In the genomic region with DNA sequence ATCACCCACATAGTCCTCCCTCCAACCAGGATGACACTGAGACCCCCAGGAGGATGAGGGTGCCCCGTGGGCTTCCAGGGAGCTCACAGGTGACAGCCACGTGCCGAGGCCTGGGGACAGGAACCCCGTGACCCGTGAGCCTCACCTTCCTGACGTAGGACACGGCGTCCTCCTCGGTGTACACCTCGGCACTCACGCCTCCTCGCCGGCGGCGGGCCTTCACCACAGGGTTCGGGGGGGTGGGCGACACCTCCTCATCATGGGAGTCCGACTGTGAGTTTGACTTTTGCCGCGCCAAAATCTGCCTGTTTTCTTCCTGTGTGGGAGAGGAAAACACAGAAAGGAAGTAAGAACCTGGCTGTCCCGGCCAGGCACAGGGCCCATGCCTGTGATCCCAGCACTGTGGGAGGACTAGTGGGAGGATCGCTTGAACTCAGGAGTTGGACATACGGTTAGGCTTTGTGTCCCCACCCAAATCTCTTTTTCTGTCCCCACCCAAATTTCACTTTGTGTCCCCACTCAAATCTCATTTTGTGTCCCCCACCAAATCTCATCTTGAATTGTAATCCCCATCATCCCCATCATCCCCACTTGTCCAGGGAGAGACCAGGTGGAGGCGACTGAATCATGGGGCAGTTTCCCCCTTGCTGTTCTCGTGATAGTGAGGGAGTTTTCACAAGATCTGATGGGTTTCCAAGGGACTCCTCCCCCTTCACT, we compare ENCODE assay signal across 16 cellular contexts.
"Had no signal": no experiment of that assay in that cellular context is flagged by ENCODE, and none has a peak within 500 bp of the region (broad histone marks: within the 10 kb centered on the region; RNA-seq: fewer than 3 reads in every experiment).

No MANE protein-coding gene starts in this region.

- H3K36me3 ChIP-seq: prostate gland had no signal

- DNase-seq: activated CD4-positive, alpha-beta T cell treated with anti-CD3 and anti-CD28 coated beads for 4 hours; activated CD4-positive, alpha-beta T cell treated with anti-CD3 and anti-CD28 coated beads, Interleukin-2, amount 50 U/mL, for 48 hours; activated CD4-positive, CD25-positive, alpha-beta regulatory T cell; activated CD8-positive, alpha-beta memory T cell treated with anti-CD3 and anti-CD28 coated beads, Interleukin-2, amount 50 U/mL, for 48 hours; activated naive CD4-positive, alpha-beta T cell treated with anti-CD3 and anti-CD28 coated beads, Interleukin-2, amount 50 U/mL, for 16 hours; activated T-cell treated with anti-CD3 and anti-CD28 coated beads, Interleukin-2, amount 50 U/mL, for 4 hours; dermis blood vessel endothelial cell; effector CD8-positive, alpha-beta T cell; glutamatergic neuron; hippocampal formation; left cardiac atrium; mesenchymal stem cell; naive B cell; stimulated activated CD4-positive, alpha-beta T cell treated with anti-CD3 and anti-CD28 coated beads, Interleukin-12 subunit alpha, Interleukin-12 subunit beta, amount 100 ng/mL, for 4 hours had no signal

- H3K4me1 ChIP-seq: prostate gland, tibial artery had no signal

- H3K27me3 ChIP-seq: tibial artery had no signal

- H3K4me3 ChIP-seq: prostate gland, tibial artery had no signal

- H3K9me3 ChIP-seq: prostate gland had no signal

- H3K27ac ChIP-seq: prostate gland, tibial artery had no signal
